Comparison of ENCODE assay signal across 9 cellular contexts in genomic region chr17:2786176-2786881, GRCh38. TPM values are rescaled to one million over a fixed set of nuclear protein-coding genes. Genes with fewer than 3 reads are reported as not detected.
DNase-seq lines count a peak whose midpoint lies in the region; ATAC-seq and TF ChIP-seq lines count a peak whose summit lies in the region.
"Had no signal": no experiment of that assay in that cellular context is flagged by ENCODE, and none has a peak within 500 bp of the region (broad histone marks: within the 10 kb centered on the region; RNA-seq: fewer than 3 reads in every experiment).

No MANE protein-coding gene starts in this region.

- intact Hi-C loops in breast epithelium (cut with DNase I; ENCODE audit: low total_unique reads), result loop anchor here (10.0 kb wide), 1 partner anchor 618 kb away; no protein-coding TSS in a partner anchor

- TF ChIP-seq CTCF in WI38 (IDR thresholded peaks at IDR 0.05; ENCODE audit: low read depth, low read length) (peak; percentile 56), breast epithelium (IDR thresholded peaks at IDR 0.05) (peak in 2 of 3 donors; percentile 13 to 45)

- H3K27me3 ChIP-seq in breast epithelium, result no peaks in the 10 kb centered on the region

- H3K4me1 ChIP-seq in breast epithelium, result no peaks in the 10 kb centered on the region

- H3K27ac ChIP-seq in breast epithelium, result no peak overlapping the region

- peaks cover 0 to 10% of the 10 kb centered on the region in 2 donors for H3K9me3 ChIP-seq in breast epithelium

- no peaks in the 10 kb centered on the region for H3K36me3 ChIP-seq in breast epithelium

- H3K4me3 ChIP-seq in WI38 (ENCODE audit: low read depth, low read length), result no peak overlapping the region
- H3K4me3 ChIP-seq in breast epithelium, result peak overlapping the region in 1 of 3 donors; percentile 3

- no peak for TF ChIP-seq POLR2A in breast epithelium (IDR thresholded peaks at IDR 0.05)

- DNase-seq in GM03348 (ENCODE audit: low spot score) (peak; percentile 87), NCI-H446 (lab: John Stamatoyannopoulos, UW) (peak; percentile 72 to 93), breast epithelium (ENCODE audit: low spot score in 2 of 2) (peak; percentile 30 to 64), inferior parietal cortex (ENCODE audit: extremely low spot score) (peak; percentile 83)
- DNase-seq in stimulated activated CD4-positive, alpha-beta T cell treated with anti-CD3 and anti-CD28 coated beads, Interleukin-15, amount 100 ng/mL, for 1 hour (ENCODE audit: low read depth in 1 of 2, low spot score in 1 of 2), result peak; percentile 81 to 87

- peak; percentile 74 for ATAC-seq in HG03196 (IDR thresholded peaks at IDR 0.05; ENCODE audit: unreplicated experiment)
- no peak for ATAC-seq in HG02588 (IDR thresholded peaks at IDR 0.05; ENCODE audit: unreplicated experiment)

RNA-seq across cellular contexts. Expression of gene RAP1GAP2, which starts 9.9 kb away (rescaled TPM):
- 10 to 100 TPM in 2 of 3 donors, 1 to 10 TPM in 1; 5.3 to 23.4 (median 10.8) TPM for total RNA-seq in breast epithelium

RNA-seq across cellular contexts. Expression of gene CCDC92B, which starts 36.9 kb away (rescaled TPM):
- under 1 TPM in 1 of 3 donors, not detected in 2; 0.33 TPM for total RNA-seq in breast epithelium
- total RNA-seq: mononuclear cell had no signal
